ENCODE assay signal across 19 cellular contexts in the genomic region with DNA sequence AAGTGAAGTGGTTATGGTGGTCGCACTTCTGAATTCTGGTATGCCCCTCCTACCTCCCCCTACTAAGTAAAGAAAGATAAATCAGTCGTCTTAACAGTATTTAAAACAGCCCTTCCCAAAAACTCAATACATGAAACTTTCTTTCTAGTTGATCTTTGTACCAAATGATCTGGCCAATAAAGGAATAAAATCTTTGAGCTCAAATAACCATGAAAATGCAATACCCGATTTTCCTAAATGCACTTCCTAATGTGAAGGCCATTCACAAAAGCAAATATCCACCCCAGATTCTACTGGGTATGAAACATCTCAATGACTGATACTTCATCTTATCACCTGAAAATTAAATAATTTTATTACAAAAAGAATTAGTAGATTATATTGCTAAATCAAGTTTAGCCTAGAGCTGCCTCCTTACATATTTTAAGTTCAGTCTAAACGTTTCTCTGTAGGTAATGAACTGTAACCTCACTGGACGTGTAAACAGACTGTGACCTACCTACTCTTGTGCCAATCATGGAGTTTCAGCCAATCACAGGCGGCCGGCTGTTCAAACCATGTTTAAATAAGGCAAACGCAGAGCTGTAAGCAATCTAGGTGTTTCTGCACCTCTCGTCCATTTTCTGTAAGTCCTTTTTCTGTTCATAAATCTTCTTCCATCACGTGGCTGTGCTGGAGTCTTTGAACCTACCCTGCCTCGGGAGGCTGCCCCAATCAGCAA.
DNase-seq lines count a peak whose midpoint lies in the region; ATAC-seq, FAIRE-seq and TF ChIP-seq lines count a peak whose summit lies in the region.
"Had no signal": no experiment of that assay in that cellular context is flagged by ENCODE, and none has a peak within 500 bp of the region (broad histone marks: within the 10 kb centered on the region; RNA-seq: fewer than 3 reads in every experiment).

No MANE protein-coding gene starts in this region.

- dilution Hi-C loops in mammary epithelial cell (cut with HindIII; ENCODE audit: low sequenced_read_pairs) = loop anchor here (5.0 to 25.0 kb wide), 3 partner anchors 83 to 908 kb away; no protein-coding TSS in a partner anchor

- no peaks in the 10 kb centered on the region for H3K9me2 ChIP-seq in SK-N-SH

- H3K27ac ChIP-seq in SK-N-SH (ENCODE audit: low read depth in 2 of 2, low read length in 1 of 2) (peak overlapping the region in 1 of 2 experiments; percentile 72; a peak in 2 of 4 replicates), mammary epithelial cell (ENCODE audit: insufficient read depth, low read depth, low read length) (peak overlapping the region; percentile 100), transverse colon (peak overlapping the region; percentile 60 to 75 (median 68)), small intestine (ENCODE audit: low read depth in 1 of 2, low read length in 1 of 2) (peak overlapping the region in 1 of 2 donors; percentile 62)
- H3K27ac ChIP-seq: 22Rv1, BLaER1, KMS-11 had no signal

- peak overlapping the region; percentile 28; the same call in 1 of the 2 replicates for H3K9ac ChIP-seq in SK-N-SH
- no peak overlapping the region for H3K9ac ChIP-seq in mammary epithelial cell (ENCODE audit: insufficient read depth, low read length)
- H3K9ac ChIP-seq: BLaER1, KMS-11 had no signal

- H2AFZ ChIP-seq in SK-N-SH (ENCODE audit: low read depth) = no peak overlapping the region
- H2AFZ ChIP-seq in mammary epithelial cell (ENCODE audit: low read depth, low read length) = no peak overlapping the region

- H4K20me1 ChIP-seq in SK-N-SH (ENCODE audit: insufficient read depth) (no peaks in the 10 kb centered on the region), mammary epithelial cell (ENCODE audit: insufficient read depth, low read length) (no peaks in the 10 kb centered on the region)
- H4K20me1 ChIP-seq: BLaER1 had no signal

- no peak for TF ChIP-seq POLR2A in transverse colon (IDR thresholded peaks at IDR 0.05)

- POLR2A ChIA-PET in SK-N-SH (lab: Yijun Ruan, JAX) = no interaction called here

- ATAC-seq in SK-N-SH treated with all-trans-retinoic acid at 6 μM for 48 hours (no peak), mucosa of descending colon (peak; percentile 84)
- ATAC-seq: esophagus mucosa had no signal

- in situ Hi-C loops in mammary epithelial cell (cut with MboI; ENCODE audit: low sequenced_read_pairs in 2 of 2) = loop anchor here in 1 of 2 donors (10.0 kb wide), 1 partner anchor 894 kb away; a partner anchor contains a TSS
- in situ Hi-C loops in transverse colon (cut with MboI; ENCODE audit: low pct_ligation_motif_present in 1 of 4, low pct_unique_long_range_greater_than_20kb in 1 of 4, low sequenced_read_pairs in 3 of 4) = no loop called here

- WGBS in SK-N-SH (ENCODE audit: low lambda C conversion rate) = 97% methylated on average over 11 of the region's 11 CpGs
- WGBS in mammary epithelial cell (ENCODE audit: low coverage, missing lambda C conversion rate) = 95% methylated on average over 11 of the region's 11 CpGs
- 45 to 47% methylated on average over 11 of the region's 11 CpGs for WGBS in transverse colon (ENCODE audit: low coverage in 1 of 2), 2 donors
- 47 to 71% (median 59%) methylated on average over 11 of the region's 11 CpGs for WGBS in small intestine, 3 donors

- no peak for TF ChIP-seq RAD21 in SK-N-SH (IDR thresholded peaks at IDR 0.05; ENCODE audit: low read length)

- H3K4me2 ChIP-seq in SK-N-SH (no peak overlapping the region), mammary epithelial cell (ENCODE audit: insufficient read depth, low read depth, low read length) (no peak overlapping the region)
- H3K4me2 ChIP-seq: BLaER1, KMS-11 had no signal

- TF ChIP-seq CTCF in SK-N-SH (IDR thresholded peaks at IDR 0.05) (no peak), mammary epithelial cell (conservative IDR thresholded peaks at IDR 0.05 in 1 of 2, IDR thresholded peaks at IDR 0.05 in 1 of 2; ENCODE audit: extremely low read depth in 1 of 2, insufficient read depth in 1 of 2, low read depth in 1 of 2, low read length in 2 of 2) (no peak), mucosa of descending colon (IDR thresholded peaks at IDR 0.05) (no peak), transverse colon (IDR thresholded peaks at IDR 0.05) (no peak)

- H3K4me3 ChIP-seq in SK-N-SH (ENCODE audit: low read depth in 2 of 2, low read length in 1 of 2) = no peak overlapping the region
- H3K4me3 ChIP-seq in mammary epithelial cell (replicated peaks in 1 of 3; ENCODE audit: insufficient read depth in 1 of 3, low read depth in 2 of 3, low read length in 3 of 3) = no peak overlapping the region
- no peak overlapping the region for H3K4me3 ChIP-seq in mucosa of descending colon
- H3K4me3 ChIP-seq in transverse colon = no peak overlapping the region
- H3K4me3 ChIP-seq in small intestine (ENCODE audit: low read depth in 1 of 2, low read length in 2 of 2) = no peak overlapping the region
- H3K4me3 ChIP-seq: BLaER1 had no signal

- H3K79me2 ChIP-seq in SK-N-SH (ENCODE audit: insufficient read depth) (peaks cover 11% of the 10 kb centered on the region), mammary epithelial cell (ENCODE audit: insufficient read depth, low read length) (peaks cover 27% of the 10 kb centered on the region)

- CTCF ChIA-PET in SK-N-SH (lab: Yijun Ruan, JAX) (no interaction called here), mammary epithelial cell (lab: Charles Lee; ENCODE audit: low non-redundant PET) (no interaction called here)

- no peak for FAIRE-seq in small intestine (lab: Jason Lieb, UNC)

- H3K9me3 ChIP-seq in SK-N-SH (no peaks in the 10 kb centered on the region), mammary epithelial cell (replicated peaks; ENCODE audit: insufficient read depth, low read length) (no peaks in the 10 kb centered on the region), mucosa of descending colon (no peaks in the 10 kb centered on the region), transverse colon (no peaks in the 10 kb centered on the region), small intestine (ENCODE audit: control insufficient read depth, low read depth) (no peaks in the 10 kb centered on the region)
- H3K9me3 ChIP-seq: BLaER1 had no signal

- peaks cover 20% of the 10 kb centered on the region for H3F3A ChIP-seq in SK-N-SH (replicated peaks; ENCODE audit: insufficient read depth)

- H3K4me1 ChIP-seq in SK-N-SH (ENCODE audit: control insufficient read depth in 1 of 2, insufficient read depth in 2 of 2, low read depth in 1 of 2, low read length in 1 of 2) = peaks cover 0 to 10% of the 10 kb centered on the region in 2 experiments; a peak in 1 of 4 replicates
- H3K4me1 ChIP-seq in mammary epithelial cell (ENCODE audit: insufficient read depth, low read length) = peaks cover 41% of the 10 kb centered on the region
- no peaks in the 10 kb centered on the region for H3K4me1 ChIP-seq in mucosa of descending colon (ENCODE audit: low read depth)
- H3K4me1 ChIP-seq in transverse colon = peaks cover 8 to 34% (median 17%) of the 10 kb centered on the region in 4 donors
- H3K4me1 ChIP-seq in small intestine (ENCODE audit: control insufficient read depth in 2 of 2, insufficient read depth in 1 of 2, low read depth in 1 of 2, low read length in 1 of 2) = peaks cover 0 to 4% of the 10 kb centered on the region in 2 donors
- H3K4me1 ChIP-seq: BLaER1 had no signal

- intact Hi-C loops in mammary epithelial cell (cut with micrococcal nuclease) (loop anchor here (1.0 to 10.0 kb wide), 2 partner anchors 7 to 764 kb away; no protein-coding TSS in a partner anchor), mucosa of descending colon (cut with DNase I, micrococcal nuclease) (no loop called here), transverse colon (cut with DNase I; ENCODE audit: low total_unique reads) (no loop called here)

- BruUV-seq in mammary epithelial cell (replicated peaks; lab: Mats Ljungman, UMichigan) = no TSS peak

- DNase-seq in SK-N-SH (no peak), mammary epithelial cell (no peak), mucosa of descending colon (peak; percentile 73 to 80 (median 77)), transverse colon (peak; percentile 72), GF-D8 (lab: John Stamatoyannopoulos, UW) (no peak), SKM-1 treated with dmso at 0.1 percent for 144 hours (lab: John Stamatoyannopoulos, UW; ENCODE audit: unreplicated experiment) (no peak), small intestine (no peak)
- DNase-seq: activated CD4-positive, alpha-beta T cell treated with anti-CD3 and anti-CD28 coated beads, Interleukin-2, amount 50 U/mL, for 1 hour; activated naive CD4-positive, alpha-beta T cell; DMS 273 treated with DMSO at 0.1 percent for 48 hours; midbrain; NCI-H1048; NCI-H526; stimulated activated CD4-positive, alpha-beta T cell treated with anti-CD3 and anti-CD28 coated beads, Interleukin-4, amount 100 ng/mL, for 24 hours had no signal

- no peaks in the 10 kb centered on the region for H3K27me3 ChIP-seq in SK-N-SH (ENCODE audit: insufficient read depth)
- no peaks in the 10 kb centered on the region for H3K27me3 ChIP-seq in mammary epithelial cell (ENCODE audit: insufficient read depth, low read length)
- no peaks in the 10 kb centered on the region for H3K27me3 ChIP-seq in transverse colon
- no peaks in the 10 kb centered on the region for H3K27me3 ChIP-seq in small intestine (ENCODE audit: control insufficient read depth in 2 of 2, insufficient read depth in 2 of 2, low read length in 2 of 2)
- H3K27me3 ChIP-seq: BLaER1 had no signal

- H3K36me3 ChIP-seq in SK-N-SH (replicated peaks in 1 of 2; ENCODE audit: control insufficient read depth in 1 of 2, insufficient read depth in 2 of 2, low read length in 1 of 2) (no peaks in the 10 kb centered on the region), mammary epithelial cell (ENCODE audit: insufficient read depth, low read length) (no peaks in the 10 kb centered on the region), mucosa of descending colon (ENCODE audit: low read depth) (no peaks in the 10 kb centered on the region), transverse colon (no peaks in the 10 kb centered on the region), small intestine (ENCODE audit: control insufficient read depth in 2 of 2, insufficient read depth in 2 of 2, low read length in 2 of 2) (no peaks in the 10 kb centered on the region)
- H3K36me3 ChIP-seq: BLaER1 had no signal

- TF ChIP-seq EP300 in SK-N-SH (IDR thresholded peaks at IDR 0.05; ENCODE audit: borderline replicate concordance in 1 of 2, low read depth in 1 of 2, low read length in 1 of 2) (no peak), transverse colon (IDR thresholded peaks at IDR 0.05; ENCODE audit: low read depth) (no peak)

TF ChIP-seq in SK-N-SH, 30 proteins besides CTCF, POLR2A, EP300 and RAD21 (continues in another document):
- TF ChIP-seq JUND (IDR thresholded peaks at IDR 0.05) (no peak), MXI1 (IDR thresholded peaks at IDR 0.05; ENCODE audit: low read depth, low read length) (no peak)

TF ChIP-seq in SK-N-SH treated with all-trans-retinoic acid at 6 μM for 48 hours, 23 proteins besides CTCF, POLR2A, EP300 and RAD21 (continues in another document):
- TF ChIP-seq ZNF565 (CRISPR knock-in tag; conservative IDR thresholded peaks at IDR 0.05; ENCODE audit: low read depth) (no peak), ZFP3 (CRISPR knock-in tag; IDR thresholded peaks at IDR 0.05) (no peak), PPARA (CRISPR knock-in tag; IDR thresholded peaks at IDR 0.05; ENCODE audit: borderline replicate concordance) (no peak), GLIS3 (CRISPR knock-in tag; IDR thresholded peaks at IDR 0.05) (no peak)

Comparison
In these comparisons a context has a peak if more than half of its experiments do, and no peak if none do; other contexts are left out.
1. DNase-seq: peak in mucosa of descending colon (3 of 3) and transverse colon (single experiment); none in SK-N-SH (single experiment), mammary epithelial cell (single experiment), GF-D8 (single experiment), SKM-1 treated with dmso at 0.1 percent for 144 hours (single experiment) and small intestine (single experiment).